In the genomic region with DNA sequence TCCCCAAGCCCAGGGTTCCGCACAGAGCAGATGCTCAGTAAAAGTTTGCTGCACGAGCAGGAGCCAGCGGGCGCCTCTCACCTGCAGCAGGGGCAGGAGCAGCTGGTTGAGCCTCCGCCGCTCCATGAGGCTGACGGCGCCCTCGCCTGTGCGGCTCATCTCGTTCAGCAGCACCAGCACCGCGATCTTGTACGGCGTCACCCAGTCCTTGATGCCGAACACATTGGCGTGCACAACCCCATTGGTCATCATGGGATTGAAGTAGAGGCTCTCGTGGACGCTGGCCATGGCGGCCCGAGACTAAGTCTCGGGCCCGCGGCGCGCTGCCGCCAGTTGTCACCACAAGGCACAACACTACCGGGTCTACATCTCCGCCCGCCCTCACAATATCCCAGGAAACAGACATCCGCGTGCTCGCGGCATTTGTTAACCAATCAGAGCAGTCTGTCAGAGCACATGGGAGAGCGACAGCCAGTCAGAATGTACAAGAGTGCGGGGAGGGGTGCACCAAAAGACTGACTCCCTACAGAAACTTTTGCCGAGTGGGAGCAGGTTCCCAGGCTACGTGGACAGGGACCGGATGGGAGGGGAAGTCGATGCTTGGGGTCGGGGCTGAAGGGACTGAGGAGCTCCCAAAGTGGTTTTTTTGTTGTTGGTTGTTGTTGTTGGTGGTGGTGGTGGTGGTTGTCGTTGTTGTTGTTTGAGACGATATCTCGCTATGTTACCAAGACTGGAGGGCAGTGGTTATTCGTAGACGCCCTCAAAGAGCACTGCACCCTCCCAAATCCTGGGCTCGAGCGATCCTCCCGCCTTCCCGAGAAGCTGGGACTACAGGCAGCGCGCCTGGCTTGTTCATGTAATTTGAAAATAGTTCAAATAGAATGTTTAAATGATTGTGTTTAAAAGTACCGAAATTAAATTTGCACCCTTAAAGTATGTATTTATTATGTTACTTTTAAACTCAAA, we compare ENCODE assay signal across 1 cellular context.
TF ChIP-seq lines count a peak whose summit lies in the region.

A gene with protein sequence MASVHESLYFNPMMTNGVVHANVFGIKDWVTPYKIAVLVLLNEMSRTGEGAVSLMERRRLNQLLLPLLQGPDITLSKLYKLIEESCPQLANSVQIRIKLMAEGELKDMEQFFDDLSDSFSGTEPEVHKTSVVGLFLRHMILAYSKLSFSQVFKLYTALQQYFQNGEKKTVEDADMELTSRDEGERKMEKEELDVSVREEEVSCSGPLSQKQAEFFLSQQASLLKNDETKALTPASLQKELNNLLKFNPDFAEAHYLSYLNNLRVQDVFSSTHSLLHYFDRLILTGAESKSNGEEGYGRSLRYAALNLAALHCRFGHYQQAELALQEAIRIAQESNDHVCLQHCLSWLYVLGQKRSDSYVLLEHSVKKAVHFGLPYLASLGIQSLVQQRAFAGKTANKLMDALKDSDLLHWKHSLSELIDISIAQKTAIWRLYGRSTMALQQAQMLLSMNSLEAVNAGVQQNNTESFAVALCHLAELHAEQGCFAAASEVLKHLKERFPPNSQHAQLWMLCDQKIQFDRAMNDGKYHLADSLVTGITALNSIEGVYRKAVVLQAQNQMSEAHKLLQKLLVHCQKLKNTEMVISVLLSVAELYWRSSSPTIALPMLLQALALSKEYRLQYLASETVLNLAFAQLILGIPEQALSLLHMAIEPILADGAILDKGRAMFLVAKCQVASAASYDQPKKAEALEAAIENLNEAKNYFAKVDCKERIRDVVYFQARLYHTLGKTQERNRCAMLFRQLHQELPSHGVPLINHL (minus strand): TSS at position 359 of the 966 bp plus-strand sequence. CDS start 71 bp downstream, at position 288.

TF ChIP-seq in K562, 482 proteins besides CTCF, POLR2A, EP300 and RAD21 (continued from another document and continues in another):
- TF ChIP-seq, protein P1, sequence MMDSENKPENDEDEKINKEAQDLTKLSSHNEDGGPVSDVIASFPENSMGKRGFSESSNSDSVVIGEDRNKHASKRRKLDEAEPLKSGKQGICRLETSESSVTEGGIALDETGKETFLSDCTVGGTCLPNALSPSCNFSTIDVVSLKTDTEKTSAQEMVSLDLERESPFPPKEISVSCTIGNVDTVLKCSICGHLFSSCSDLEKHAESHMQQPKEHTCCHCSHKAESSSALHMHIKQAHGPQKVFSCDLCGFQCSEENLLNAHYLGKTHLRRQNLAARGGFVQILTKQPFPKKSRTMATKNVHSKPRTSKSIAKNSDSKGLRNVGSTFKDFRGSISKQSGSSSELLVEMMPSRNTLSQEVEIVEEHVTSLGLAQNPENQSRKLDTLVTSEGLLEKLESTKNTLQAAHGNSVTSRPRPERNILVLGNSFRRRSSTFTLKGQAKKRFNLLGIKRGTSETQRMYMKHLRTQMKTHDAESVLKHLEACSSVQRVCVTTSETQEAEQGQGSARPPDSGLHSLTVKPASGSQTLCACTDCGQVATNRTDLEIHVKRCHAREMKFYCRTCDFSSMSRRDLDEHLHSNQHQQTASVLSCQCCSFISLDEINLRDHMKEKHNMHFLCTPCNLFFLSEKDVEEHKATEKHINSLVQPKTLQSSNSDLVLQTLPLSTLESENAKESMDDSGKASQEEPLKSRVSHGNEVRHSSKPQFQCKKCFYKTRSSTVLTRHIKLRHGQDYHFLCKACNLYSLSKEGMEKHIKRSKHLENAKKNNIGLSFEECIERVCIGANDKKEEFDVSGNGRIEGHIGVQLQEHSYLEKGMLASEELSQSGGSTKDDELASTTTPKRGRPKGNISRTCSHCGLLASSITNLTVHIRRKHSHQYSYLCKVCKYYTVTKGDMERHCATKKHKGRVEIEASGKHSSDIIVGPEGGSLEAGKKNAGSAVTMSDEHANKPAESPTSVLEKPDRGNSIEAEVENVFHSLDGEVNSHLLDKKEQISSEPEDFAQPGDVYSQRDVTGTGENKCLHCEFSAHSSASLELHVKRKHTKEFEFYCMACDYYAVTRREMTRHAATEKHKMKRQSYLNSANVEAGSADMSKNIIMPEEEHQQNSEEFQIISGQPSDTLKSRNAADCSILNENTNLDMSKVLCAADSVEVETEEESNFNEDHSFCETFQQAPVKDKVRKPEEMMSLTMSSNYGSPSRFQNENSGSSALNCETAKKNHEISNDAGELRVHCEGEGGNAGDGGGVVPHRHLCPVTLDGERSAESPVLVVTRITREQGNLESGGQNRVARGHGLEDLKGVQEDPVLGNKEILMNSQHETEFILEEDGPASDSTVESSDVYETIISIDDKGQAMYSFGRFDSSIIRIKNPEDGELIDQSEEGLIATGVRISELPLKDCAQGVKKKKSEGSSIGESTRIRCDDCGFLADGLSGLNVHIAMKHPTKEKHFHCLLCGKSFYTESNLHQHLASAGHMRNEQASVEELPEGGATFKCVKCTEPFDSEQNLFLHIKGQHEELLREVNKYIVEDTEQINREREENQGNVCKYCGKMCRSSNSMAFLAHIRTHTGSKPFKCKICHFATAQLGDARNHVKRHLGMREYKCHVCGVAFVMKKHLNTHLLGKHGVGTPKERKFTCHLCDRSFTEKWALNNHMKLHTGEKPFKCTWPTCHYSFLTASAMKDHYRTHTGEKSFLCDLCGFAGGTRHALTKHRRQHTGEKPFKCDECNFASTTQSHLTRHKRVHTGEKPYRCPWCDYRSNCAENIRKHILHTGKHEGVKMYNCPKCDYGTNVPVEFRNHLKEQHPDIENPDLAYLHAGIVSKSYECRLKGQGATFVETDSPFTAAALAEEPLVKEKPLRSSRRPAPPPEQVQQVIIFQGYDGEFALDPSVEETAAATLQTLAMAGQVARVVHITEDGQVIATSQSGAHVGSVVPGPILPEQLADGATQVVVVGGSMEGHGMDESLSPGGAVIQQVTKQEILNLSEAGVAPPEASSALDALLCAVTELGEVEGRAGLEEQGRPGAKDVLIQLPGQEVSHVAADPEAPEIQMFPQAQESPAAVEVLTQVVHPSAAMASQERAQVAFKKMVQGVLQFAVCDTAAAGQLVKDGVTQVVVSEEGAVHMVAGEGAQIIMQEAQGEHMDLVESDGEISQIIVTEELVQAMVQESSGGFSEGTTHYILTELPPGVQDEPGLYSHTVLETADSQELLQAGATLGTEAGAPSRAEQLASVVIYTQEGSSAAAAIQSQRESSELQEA (IDR thresholded peaks at IDR 0.05; ENCODE audit: low read depth) = no peak
- TF ChIP-seq, protein P2, sequence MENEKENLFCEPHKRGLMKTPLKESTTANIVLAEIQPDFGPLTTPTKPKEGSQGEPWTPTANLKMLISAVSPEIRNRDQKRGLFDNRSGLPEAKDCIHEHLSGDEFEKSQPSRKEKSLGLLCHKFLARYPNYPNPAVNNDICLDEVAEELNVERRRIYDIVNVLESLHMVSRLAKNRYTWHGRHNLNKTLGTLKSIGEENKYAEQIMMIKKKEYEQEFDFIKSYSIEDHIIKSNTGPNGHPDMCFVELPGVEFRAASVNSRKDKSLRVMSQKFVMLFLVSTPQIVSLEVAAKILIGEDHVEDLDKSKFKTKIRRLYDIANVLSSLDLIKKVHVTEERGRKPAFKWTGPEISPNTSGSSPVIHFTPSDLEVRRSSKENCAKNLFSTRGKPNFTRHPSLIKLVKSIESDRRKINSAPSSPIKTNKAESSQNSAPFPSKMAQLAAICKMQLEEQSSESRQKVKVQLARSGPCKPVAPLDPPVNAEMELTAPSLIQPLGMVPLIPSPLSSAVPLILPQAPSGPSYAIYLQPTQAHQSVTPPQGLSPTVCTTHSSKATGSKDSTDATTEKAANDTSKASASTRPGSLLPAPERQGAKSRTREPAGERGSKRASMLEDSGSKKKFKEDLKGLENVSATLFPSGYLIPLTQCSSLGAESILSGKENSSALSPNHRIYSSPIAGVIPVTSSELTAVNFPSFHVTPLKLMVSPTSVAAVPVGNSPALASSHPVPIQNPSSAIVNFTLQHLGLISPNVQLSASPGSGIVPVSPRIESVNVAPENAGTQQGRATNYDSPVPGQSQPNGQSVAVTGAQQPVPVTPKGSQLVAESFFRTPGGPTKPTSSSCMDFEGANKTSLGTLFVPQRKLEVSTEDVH (IDR thresholded peaks at IDR 0.05; ENCODE audit: low read depth, partially characterized antibody) = peak; percentile 93
- TF ChIP-seq, protein P3, sequence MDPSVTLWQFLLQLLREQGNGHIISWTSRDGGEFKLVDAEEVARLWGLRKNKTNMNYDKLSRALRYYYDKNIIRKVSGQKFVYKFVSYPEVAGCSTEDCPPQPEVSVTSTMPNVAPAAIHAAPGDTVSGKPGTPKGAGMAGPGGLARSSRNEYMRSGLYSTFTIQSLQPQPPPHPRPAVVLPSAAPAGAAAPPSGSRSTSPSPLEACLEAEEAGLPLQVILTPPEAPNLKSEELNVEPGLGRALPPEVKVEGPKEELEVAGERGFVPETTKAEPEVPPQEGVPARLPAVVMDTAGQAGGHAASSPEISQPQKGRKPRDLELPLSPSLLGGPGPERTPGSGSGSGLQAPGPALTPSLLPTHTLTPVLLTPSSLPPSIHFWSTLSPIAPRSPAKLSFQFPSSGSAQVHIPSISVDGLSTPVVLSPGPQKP (CRISPR knock-in tag; IDR thresholded peaks at IDR 0.05) = no peak
- TF ChIP-seq, protein P4, sequence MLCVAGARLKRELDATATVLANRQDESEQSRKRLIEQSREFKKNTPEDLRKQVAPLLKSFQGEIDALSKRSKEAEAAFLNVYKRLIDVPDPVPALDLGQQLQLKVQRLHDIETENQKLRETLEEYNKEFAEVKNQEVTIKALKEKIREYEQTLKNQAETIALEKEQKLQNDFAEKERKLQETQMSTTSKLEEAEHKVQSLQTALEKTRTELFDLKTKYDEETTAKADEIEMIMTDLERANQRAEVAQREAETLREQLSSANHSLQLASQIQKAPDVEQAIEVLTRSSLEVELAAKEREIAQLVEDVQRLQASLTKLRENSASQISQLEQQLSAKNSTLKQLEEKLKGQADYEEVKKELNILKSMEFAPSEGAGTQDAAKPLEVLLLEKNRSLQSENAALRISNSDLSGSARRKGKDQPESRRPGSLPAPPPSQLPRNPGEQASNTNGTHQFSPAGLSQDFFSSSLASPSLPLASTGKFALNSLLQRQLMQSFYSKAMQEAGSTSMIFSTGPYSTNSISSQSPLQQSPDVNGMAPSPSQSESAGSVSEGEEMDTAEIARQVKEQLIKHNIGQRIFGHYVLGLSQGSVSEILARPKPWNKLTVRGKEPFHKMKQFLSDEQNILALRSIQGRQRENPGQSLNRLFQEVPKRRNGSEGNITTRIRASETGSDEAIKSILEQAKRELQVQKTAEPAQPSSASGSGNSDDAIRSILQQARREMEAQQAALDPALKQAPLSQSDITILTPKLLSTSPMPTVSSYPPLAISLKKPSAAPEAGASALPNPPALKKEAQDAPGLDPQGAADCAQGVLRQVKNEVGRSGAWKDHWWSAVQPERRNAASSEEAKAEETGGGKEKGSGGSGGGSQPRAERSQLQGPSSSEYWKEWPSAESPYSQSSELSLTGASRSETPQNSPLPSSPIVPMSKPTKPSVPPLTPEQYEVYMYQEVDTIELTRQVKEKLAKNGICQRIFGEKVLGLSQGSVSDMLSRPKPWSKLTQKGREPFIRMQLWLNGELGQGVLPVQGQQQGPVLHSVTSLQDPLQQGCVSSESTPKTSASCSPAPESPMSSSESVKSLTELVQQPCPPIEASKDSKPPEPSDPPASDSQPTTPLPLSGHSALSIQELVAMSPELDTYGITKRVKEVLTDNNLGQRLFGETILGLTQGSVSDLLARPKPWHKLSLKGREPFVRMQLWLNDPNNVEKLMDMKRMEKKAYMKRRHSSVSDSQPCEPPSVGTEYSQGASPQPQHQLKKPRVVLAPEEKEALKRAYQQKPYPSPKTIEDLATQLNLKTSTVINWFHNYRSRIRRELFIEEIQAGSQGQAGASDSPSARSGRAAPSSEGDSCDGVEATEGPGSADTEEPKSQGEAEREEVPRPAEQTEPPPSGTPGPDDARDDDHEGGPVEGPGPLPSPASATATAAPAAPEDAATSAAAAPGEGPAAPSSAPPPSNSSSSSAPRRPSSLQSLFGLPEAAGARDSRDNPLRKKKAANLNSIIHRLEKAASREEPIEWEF (CRISPR knock-in tag; IDR thresholded peaks at IDR 0.05) = no peak
- peak; percentile 95 for TF ChIP-seq NEUROD1 (IDR thresholded peaks at IDR 0.05; ENCODE audit: borderline replicate concordance, low read depth, low read length, partially characterized antibody)
- no peak for TF ChIP-seq E2F3 (CRISPR knock-in tag; IDR thresholded peaks at IDR 0.05)
- peak; percentile 2; the same call in 1 of the 2 replicates for TF ChIP-seq NFE2 (IDR thresholded peaks at IDR 0.05; ENCODE audit: low read depth)
- TF ChIP-seq SMARCA5 (IDR thresholded peaks at IDR 0.05) = no peak
- no peak for TF ChIP-seq POU5F1 (IDR thresholded peaks at IDR 0.05; ENCODE audit: borderline replicate concordance, low read depth, low read length, partially characterized antibody)
- TF ChIP-seq ZNF316 (IDR thresholded peaks at IDR 0.05) = no peak
- TF ChIP-seq MYNN (IDR thresholded peaks at IDR 0.05) = no peak; the same call in none of the 2 replicates
- TF ChIP-seq MYNN (CRISPR knock-in tag; IDR thresholded peaks at IDR 0.05) = no peak
- no peak for TF ChIP-seq PPARD (CRISPR knock-in tag; IDR thresholded peaks at IDR 0.05)
- no peak for TF ChIP-seq STAT5A (IDR thresholded peaks at IDR 0.05; ENCODE audit: borderline replicate concordance, low read length)
- TF ChIP-seq, protein P5, sequence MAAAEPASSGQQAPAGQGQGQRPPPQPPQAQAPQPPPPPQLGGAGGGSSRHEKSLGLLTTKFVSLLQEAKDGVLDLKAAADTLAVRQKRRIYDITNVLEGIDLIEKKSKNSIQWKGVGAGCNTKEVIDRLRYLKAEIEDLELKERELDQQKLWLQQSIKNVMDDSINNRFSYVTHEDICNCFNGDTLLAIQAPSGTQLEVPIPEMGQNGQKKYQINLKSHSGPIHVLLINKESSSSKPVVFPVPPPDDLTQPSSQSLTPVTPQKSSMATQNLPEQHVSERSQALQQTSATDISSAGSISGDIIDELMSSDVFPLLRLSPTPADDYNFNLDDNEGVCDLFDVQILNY (CRISPR knock-in tag; IDR thresholded peaks at IDR 0.05) = no peak
- TF ChIP-seq TEAD1 (CRISPR knock-in tag; IDR thresholded peaks at IDR 0.05) = 0 out of 4 replicates have a peak, but pooled peaks of 1 of the 2 experiments have one; percentile 34
- TF ChIP-seq, protein P6, sequence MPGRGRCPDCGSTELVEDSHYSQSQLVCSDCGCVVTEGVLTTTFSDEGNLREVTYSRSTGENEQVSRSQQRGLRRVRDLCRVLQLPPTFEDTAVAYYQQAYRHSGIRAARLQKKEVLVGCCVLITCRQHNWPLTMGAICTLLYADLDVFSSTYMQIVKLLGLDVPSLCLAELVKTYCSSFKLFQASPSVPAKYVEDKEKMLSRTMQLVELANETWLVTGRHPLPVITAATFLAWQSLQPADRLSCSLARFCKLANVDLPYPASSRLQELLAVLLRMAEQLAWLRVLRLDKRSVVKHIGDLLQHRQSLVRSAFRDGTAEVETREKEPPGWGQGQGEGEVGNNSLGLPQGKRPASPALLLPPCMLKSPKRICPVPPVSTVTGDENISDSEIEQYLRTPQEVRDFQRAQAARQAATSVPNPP (IDR thresholded peaks at IDR 0.05; ENCODE audit: borderline replicate concordance, insufficient read depth, insufficient read length) = no peak
- no peak for TF ChIP-seq POLR3A (IDR thresholded peaks at IDR 0.05; ENCODE audit: borderline replicate concordance, extremely low read depth, insufficient read depth, insufficient read length)
- no peak for TF ChIP-seq TSC22D4 (tag; IDR thresholded peaks at IDR 0.05)
- peak; percentile 58 for TF ChIP-seq BHLHE40 (IDR thresholded peaks at IDR 0.05; ENCODE audit: low read length)
- TF ChIP-seq NFXL1 (CRISPR knock-in tag; IDR thresholded peaks at IDR 0.05) = no peak
- TF ChIP-seq ZNF253 (CRISPR knock-in tag; conservative IDR thresholded peaks at IDR 0.05) = no peak
- no peak for TF ChIP-seq IFI16 (CRISPR knock-in tag; IDR thresholded peaks at IDR 0.05)
- TF ChIP-seq ZNF830 (CRISPR knock-in tag; IDR thresholded peaks at IDR 0.05) = peak; percentile 80; the same call in 1 of the 2 replicates
- peak; percentile 49; the same call in 1 of the 2 replicates for TF ChIP-seq MEF2A (IDR thresholded peaks at IDR 0.05; ENCODE audit: control insufficient read depth, low read depth, low read length)
- peak; percentile 90 for TF ChIP-seq FOXM1 (IDR thresholded peaks at IDR 0.05; ENCODE audit: low read depth)
- no peak for TF ChIP-seq FOXM1 (CRISPR knock-in tag; IDR thresholded peaks at IDR 0.05; ENCODE audit: low read depth)
- TF ChIP-seq ZNF431 (CRISPR knock-in tag; IDR thresholded peaks at IDR 0.05) = no peak
